8 cellular contexts compared by ENCODE assay signal in the genomic region with DNA sequence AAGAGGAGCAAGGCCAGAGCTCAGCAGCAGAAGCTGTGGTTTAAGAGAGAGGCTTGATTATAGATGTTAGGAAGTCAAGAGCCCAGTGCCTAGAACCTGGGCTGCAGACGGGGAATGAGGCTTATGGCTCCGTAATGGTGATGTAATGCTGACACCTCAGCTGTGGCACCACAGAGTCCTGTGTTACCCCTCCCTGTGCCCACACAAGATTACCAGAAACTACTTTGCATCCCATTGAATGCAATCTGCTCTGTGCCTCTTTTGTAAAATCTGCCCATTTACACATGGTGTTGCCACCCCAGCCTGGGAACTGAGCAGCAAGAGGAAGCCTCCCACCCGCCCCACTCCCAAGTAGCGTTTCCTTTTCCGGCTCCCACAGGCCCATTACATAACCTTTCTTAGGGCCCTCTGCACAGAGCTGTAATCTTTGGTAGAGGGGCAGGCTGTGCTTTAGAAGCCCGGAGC. TPM values are rescaled to one million over a fixed set of nuclear protein-coding genes. Genes with fewer than 3 reads are reported as not detected.
DNase-seq lines count a peak whose midpoint lies in the region; TF ChIP-seq lines count a peak whose summit lies in the region.

No MANE protein-coding gene starts in this region.

- H3K4me3 ChIP-seq in NB4 (ENCODE audit: low read depth, low read length) (peak overlapping the region; percentile 16), left ventricle myocardium inferior (no peak overlapping the region)

- H3K9me3 ChIP-seq in left ventricle myocardium inferior (replicated peaks) = no peaks in the 10 kb centered on the region

- DNase-seq in NB4 (ENCODE audit: low read depth) = peak; percentile 97
- peak; percentile 49 for DNase-seq in activated CD8-positive, alpha-beta memory T cell treated with anti-CD3 and anti-CD28 coated beads, Interleukin-2, amount 50 U/mL, for 1 hour (ENCODE audit: extremely low read depth)
- peak; percentile 54 for DNase-seq in left ventricle myocardium inferior
- peak; percentile 23 for DNase-seq in stimulated activated CD8-positive, alpha-beta memory T cell treated with anti-CD3 and anti-CD28 coated beads, Interleukin-4, amount 100 ng/mL, for 24 hours (ENCODE audit: low read depth)
- DNase-seq in glomerular visceral epithelial cell (ENCODE audit: extremely low spot score) = no peak
- DNase-seq in medulla oblongata (ENCODE audit: extremely low spot score) = no peak
- DNase-seq in HCEC 1CT = no peak
- no peak for DNase-seq in NCI-H1417 treated with DMSO at 0.1 percent for 48 hours (lab: John Stamatoyannopoulos, UW)

- peak overlapping the region; percentile 82 for H3K27ac ChIP-seq in left ventricle myocardium inferior (replicated peaks)

- no peak for TF ChIP-seq CTCF in NB4 (IDR thresholded peaks at IDR 0.05; ENCODE audit: low read depth, low read length)
- TF ChIP-seq CTCF in left ventricle myocardium inferior (IDR thresholded peaks at IDR 0.05; ENCODE audit: borderline replicate concordance) = no peak

- H3K36me3 ChIP-seq in left ventricle myocardium inferior = no peaks in the 10 kb centered on the region

- intact Hi-C loops in left ventricle myocardium inferior (cut with micrococcal nuclease) = no loop called here

- no peak for TF ChIP-seq POLR2A in NB4 (IDR thresholded peaks at IDR 0.05; ENCODE audit: extremely low read depth, insufficient read length)

- peaks cover 74% of the 10 kb centered on the region for H3K4me1 ChIP-seq in left ventricle myocardium inferior

- no peaks in the 10 kb centered on the region for H3K27me3 ChIP-seq in left ventricle myocardium inferior (ENCODE audit: low read depth)

RNA-seq across cellular contexts. Expression of gene PITPNC1, which starts 57.0 kb away (rescaled TPM):
- total RNA-seq in left ventricle myocardium inferior = 8.1 TPM

Comparison
In these comparisons a context has a peak if more than half of its experiments do, and no peak if none do; other contexts are left out.
1. DNase-seq: peak in NB4 (single experiment), activated CD8-positive, alpha-beta memory T cell treated with anti-CD3 and anti-CD28 coated beads, Interleukin-2, amount 50 U/mL, for 1 hour (single experiment), left ventricle myocardium inferior (single experiment) and stimulated activated CD8-positive, alpha-beta memory T cell treated with anti-CD3 and anti-CD28 coated beads, Interleukin-4, amount 100 ng/mL, for 24 hours (single experiment); none in glomerular visceral epithelial cell (single experiment), medulla oblongata (single experiment), HCEC 1CT (single experiment) and NCI-H1417 treated with DMSO at 0.1 percent for 48 hours (single experiment).